Comparison of ENCODE assay signal across 10 cellular contexts in genomic region chr12:121858662-121859572, GRCh38. TPM values are rescaled to one million over a fixed set of nuclear protein-coding genes. Genes with fewer than 3 reads are reported as not detected.
DNase-seq lines count a peak whose midpoint lies in the region; ATAC-seq and TF ChIP-seq lines count a peak whose summit lies in the region.
"Had no signal": no experiment of that assay in that cellular context is flagged by ENCODE, and none has a peak within 500 bp of the region (broad histone marks: within the 10 kb centered on the region; RNA-seq: fewer than 3 reads in every experiment).

Gene HPD, minus strand, starts transcription at chr12:121858859. Its CDS starts 36 bp downstream, at chr12:121858823.

- DNase-seq in coronary artery (ENCODE audit: low spot score) (peak; percentile 90), lung (ENCODE audit: low spot score) (peak; percentile 47), tibial nerve (ENCODE audit: low spot score in 2 of 2) (peak; percentile 16 to 77)
- no peak for DNase-seq in CD8-positive, alpha-beta T cell

- no peaks in the 10 kb centered on the region for H3K36me3 Mint-ChIP-seq in CD8-positive, alpha-beta T cell

- H3K27me3 ChIP-seq in HUES6 (ENCODE audit: control insufficient read depth, insufficient read depth, low read length): no peaks in the 10 kb centered on the region
- H3K27me3 ChIP-seq in lung (ENCODE audit: control insufficient read depth, insufficient read depth): no peaks in the 10 kb centered on the region
- no peaks in the 10 kb centered on the region for H3K27me3 ChIP-seq in tibial nerve
- no peaks in the 10 kb centered on the region for H3K27me3 ChIP-seq in CD8-positive, alpha-beta T cell (ENCODE audit: insufficient read depth, low read length)
- H3K27me3 ChIP-seq: dorsolateral prefrontal cortex had no signal

- H3K36me3 ChIP-seq in HUES6 (ENCODE audit: control insufficient read depth, insufficient read depth, low read length) (no peaks in the 10 kb centered on the region), lung (ENCODE audit: control insufficient read depth in 2 of 2, insufficient read depth in 2 of 2, low read length in 2 of 2) (no peaks in the 10 kb centered on the region), tibial nerve (no peaks in the 10 kb centered on the region)
- no peaks in the 10 kb centered on the region for H3K36me3 ChIP-seq in CD8-positive, alpha-beta T cell (ENCODE audit: insufficient read depth, low read length)

- H3K27ac Mint-ChIP-seq in CD8-positive, alpha-beta T cell: no peak within 1 kb of the TSS

- H3K4me1 ChIP-seq in HUES6 (ENCODE audit: control insufficient read depth, insufficient read depth, low read length): peaks cover 38% of the 10 kb centered on the region
- peaks cover 0 to 3% of the 10 kb centered on the region in 2 donors for H3K4me1 ChIP-seq in lung (ENCODE audit: control insufficient read depth in 2 of 2, insufficient read depth in 2 of 2, low read length in 2 of 2)
- H3K4me1 ChIP-seq in tibial nerve: peaks cover 3 to 31% (median 8%) of the 10 kb centered on the region in 4 donors
- H3K4me1 ChIP-seq in CD8-positive, alpha-beta T cell (ENCODE audit: insufficient read depth, low read length): no peaks in the 10 kb centered on the region

- WGBS in lung, 2 donors: 72 to 86% methylated on average over 16 of the region's 16 CpGs
- 54 to 57% methylated on average over 12 to 16 of the region's 16 CpGs for WGBS in tibial nerve, 2 donors

- ATAC-seq in lung (ENCODE audit: insufficient read depth, low FRiP score) (peak; percentile 50), HG02973 (IDR thresholded peaks at IDR 0.05; ENCODE audit: unreplicated experiment) (no peak), HG03521 (IDR thresholded peaks at IDR 0.05; ENCODE audit: unreplicated experiment) (no peak), GM21619 (IDR thresholded peaks at IDR 0.05; ENCODE audit: unreplicated experiment) (no peak)
- no peak for ATAC-seq in CD8-positive, alpha-beta T cell

- no peaks in the 10 kb centered on the region for H3K4me1 Mint-ChIP-seq in CD8-positive, alpha-beta T cell (ENCODE audit: low read depth)

- H3K4me3 ChIP-seq in HUES6 (ENCODE audit: low read depth, low read length): peak within 1 kb of the TSS; percentile 5; the same call in 1 of the 2 replicates
- H3K4me3 ChIP-seq in coronary artery: peak within 1 kb of the TSS; percentile 21
- no peak within 1 kb of the TSS for H3K4me3 ChIP-seq in lung
- no peak within 1 kb of the TSS for H3K4me3 ChIP-seq in tibial nerve
- no peak within 1 kb of the TSS for H3K4me3 ChIP-seq in CD8-positive, alpha-beta T cell (ENCODE audit: low read depth, low read length)
- H3K4me3 ChIP-seq: dorsolateral prefrontal cortex, SK-N-MC had no signal

- no peaks in the 10 kb centered on the region for H3K27me3 Mint-ChIP-seq in CD8-positive, alpha-beta T cell (ENCODE audit: low read depth)

- TF ChIP-seq CTCF in coronary artery (IDR thresholded peaks at IDR 0.05): no peak
- no peak for TF ChIP-seq CTCF in lung (IDR thresholded peaks at IDR 0.05; ENCODE audit: control extremely low read depth, extremely low read depth)
- no peak for TF ChIP-seq CTCF in tibial nerve (IDR thresholded peaks at IDR 0.05)
- no peak for TF ChIP-seq CTCF in CD8-positive, alpha-beta T cell (IDR thresholded peaks at IDR 0.05)

- no peak within 1 kb of the TSS for H3K4me3 Mint-ChIP-seq in CD8-positive, alpha-beta T cell

- H3K9me3 ChIP-seq in HUES6 (ENCODE audit: control insufficient read depth, insufficient read depth, low read depth, low read length): no peaks in the 10 kb centered on the region
- no peaks in the 10 kb centered on the region for H3K9me3 ChIP-seq in lung (ENCODE audit: control insufficient read depth in 2 of 2, insufficient read depth in 1 of 2, low read length in 1 of 2)
- no peaks in the 10 kb centered on the region for H3K9me3 ChIP-seq in tibial nerve
- H3K9me3 ChIP-seq in CD8-positive, alpha-beta T cell (ENCODE audit: low read length): no peaks in the 10 kb centered on the region

- H3K9ac ChIP-seq in HUES6 (ENCODE audit: low read length): peak within 1 kb of the TSS; percentile 69

- TF ChIP-seq EP300 in tibial nerve (IDR thresholded peaks at IDR 0.05): peak in 1 of 2 donors; percentile 55

- intact Hi-C loops in CD8-positive, alpha-beta T cell (cut with DNase I, micrococcal nuclease): no loop called here

- H3K9me3 Mint-ChIP-seq in CD8-positive, alpha-beta T cell: no peaks in the 10 kb centered on the region

- POLR2A ChIA-PET in CD8-positive, alpha-beta T cell (lab: Charles Lee): no interaction called here

- no peak for TF ChIP-seq POLR2A in tibial nerve (IDR thresholded peaks at IDR 0.05)

- H3K27ac ChIP-seq in HUES6 (ENCODE audit: low read depth, low read length): peak within 1 kb of the TSS; percentile 80
- peak within 1 kb of the TSS; percentile 89 to 94 for H3K27ac ChIP-seq in coronary artery
- H3K27ac ChIP-seq in lung (ENCODE audit: low read depth in 1 of 2, low read length in 1 of 2): peak within 1 kb of the TSS; percentile 60 to 73
- H3K27ac ChIP-seq in tibial nerve: peak within 1 kb of the TSS; percentile 62 to 93 (median 78)
- H3K27ac ChIP-seq in CD8-positive, alpha-beta T cell (ENCODE audit: low read depth, low read length): no peak within 1 kb of the TSS
- H3K27ac ChIP-seq: SK-N-MC had no signal

- CTCF ChIA-PET in CD8-positive, alpha-beta T cell (lab: Charles Lee): no interaction called here

RNA-seq across cellular contexts. Expression of gene HPD, which starts in this region (rescaled TPM):
- total RNA-seq in lung (1 to 10 TPM in 1 of 2 donors, not detected in 1; 4.0 TPM), tibial nerve (1 to 10 TPM in 1 of 4 donors, under 1 TPM in 1, not detected in 2; 0.63 to 1.1 TPM)
- polyA plus RNA-seq in lung: 1 to 10 TPM in 1 of 2 donors, under 1 TPM in 1; 0.88 to 1.2 TPM
- total RNA-seq in CD8-positive, alpha-beta T cell: not detected

Comparison
In these comparisons a context has a peak if more than half of its experiments do, and no peak if none do; other contexts are left out.
1. H3K4me3 ChIP-seq: peak in HUES6 (single experiment) and coronary artery (single experiment); none in lung (single experiment), tibial nerve (0 of 4) and CD8-positive, alpha-beta T cell (single experiment).
2. DNase-seq: peak in coronary artery (single experiment), lung (single experiment) and tibial nerve (2 of 2); none in CD8-positive, alpha-beta T cell (0 of 7).